ENCODE assay signal across 14 cellular contexts in the genomic region with DNA sequence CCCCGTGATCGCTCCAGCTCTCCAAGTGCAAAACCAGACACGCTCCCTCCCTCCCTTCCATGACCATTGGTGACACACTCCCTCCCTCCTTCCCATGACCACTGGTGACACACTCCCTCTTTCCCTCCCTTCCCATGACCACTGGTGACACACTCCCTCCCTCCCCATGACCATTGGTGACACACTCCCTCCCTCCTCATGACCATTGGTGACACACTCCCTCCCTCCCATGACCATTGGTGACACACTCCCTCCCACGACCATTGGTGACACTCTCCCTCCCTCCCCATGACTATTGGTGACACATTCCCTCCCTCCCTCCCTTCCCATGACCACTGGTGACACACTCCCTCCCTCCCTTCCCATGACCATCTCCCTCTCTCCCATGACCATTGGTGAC. TPM values are rescaled to one million over a fixed set of nuclear protein-coding genes. Genes with fewer than 3 reads are reported as not detected.
A peak's percentile ranks its signal among the peaks of the same experiment; 100 is the strongest.
DNase-seq lines count a peak whose midpoint lies in the region; ATAC-seq, FAIRE-seq and TF ChIP-seq lines count a peak whose summit lies in the region.
"Had no signal": no experiment of that assay in that cellular context is flagged by ENCODE, and none has a peak within 500 bp of the region (broad histone marks: within the 10 kb centered on the region; RNA-seq: fewer than 3 reads in every experiment).

No MANE protein-coding gene starts in this region.

- no peak overlapping the region for H3K4me3 Mint-ChIP-seq in activated CD4-positive, alpha-beta T cell treated with anti-CD3 and anti-CD28 coated beads for 36 hours
- H3K4me3 Mint-ChIP-seq in activated CD4-positive, alpha-beta T cell treated with anti-CD3 and anti-CD28 coated beads, Interleukin-2, amount 10 ng/mL, durations not matched to agents 24 days and 14 days = no peak overlapping the region
- H3K4me3 Mint-ChIP-seq: activated naive CD4-positive, alpha-beta T cell treated with anti-CD3 and anti-CD28 coated beads, Interleukin-2, amount 50 U/mL, for 24 hours; GM23338 had no signal

- peak; percentile 34 for DNase-seq in activated CD4-positive, alpha-beta T cell treated with anti-CD3 and anti-CD28 coated beads for 36 hours
- DNase-seq in activated CD4-positive, alpha-beta T cell treated with anti-CD3 and anti-CD28 coated beads, Interleukin-2, amount 10 ng/mL, durations not matched to agents 24 days and 14 days = no peak
- peak; percentile 35 for DNase-seq in NCI-H69 (lab: John Stamatoyannopoulos, UW)
- DNase-seq in fibroblast of lung (ENCODE audit: low read depth in 2 of 2) = peak; percentile 3 to 6
- peak; percentile 12 for DNase-seq in small intestine
- no peak for DNase-seq in stimulated activated CD4-positive, alpha-beta T cell treated with anti-CD3 and anti-CD28 coated beads, Interleukin-4, amount 100 ng/mL, for 1 hour
- no peak for DNase-seq in SKM-1 treated with dmso at 0.1 percent for 144 hours (lab: John Stamatoyannopoulos, UW; ENCODE audit: unreplicated experiment)
- DNase-seq: KBM-7, WERI-Rb-1 had no signal

- no peaks in the 10 kb centered on the region for H3K4me1 Mint-ChIP-seq in activated CD4-positive, alpha-beta T cell treated with anti-CD3 and anti-CD28 coated beads for 36 hours
- no peaks in the 10 kb centered on the region for H3K4me1 Mint-ChIP-seq in activated CD4-positive, alpha-beta T cell treated with anti-CD3 and anti-CD28 coated beads, Interleukin-2, amount 10 ng/mL, durations not matched to agents 24 days and 14 days
- H3K4me1 Mint-ChIP-seq: GM23338 had no signal

- intact Hi-C loops in activated CD4-positive, alpha-beta T cell treated with anti-CD3 and anti-CD28 coated beads for 36 hours (cut with DNase I, micrococcal nuclease) = no loop called here
- intact Hi-C loops in activated CD4-positive, alpha-beta T cell treated with anti-CD3 and anti-CD28 coated beads, Interleukin-2, amount 10 ng/mL, durations not matched to agents 24 days and 14 days (cut with micrococcal nuclease) = no loop called here

- no peaks in the 10 kb centered on the region for H3K79me2 ChIP-seq in fibroblast of lung (ENCODE audit: control insufficient read depth, insufficient read depth, low read length)

- no peak for FAIRE-seq in small intestine (lab: Jason Lieb, UNC)
- FAIRE-seq: A549, RCC 7860 had no signal

- no peaks in the 10 kb centered on the region for H3K36me3 ChIP-seq in fibroblast of lung (ENCODE audit: control insufficient read depth, insufficient read depth, low read length)
- H3K36me3 ChIP-seq in small intestine (ENCODE audit: control insufficient read depth in 2 of 2, insufficient read depth in 2 of 2, low read length in 2 of 2) = peaks cover 0 to 3% of the 10 kb centered on the region in 2 donors
- H3K36me3 ChIP-seq: WERI-Rb-1 had no signal

- H3K9me3 ChIP-seq in fibroblast of lung (ENCODE audit: control insufficient read depth, insufficient read depth, low read depth, low read length) = no peaks in the 10 kb centered on the region
- no peaks in the 10 kb centered on the region for H3K9me3 ChIP-seq in small intestine (ENCODE audit: control insufficient read depth, low read depth)
- H3K9me3 ChIP-seq: A549 had no signal

- ATAC-seq in activated CD4-positive, alpha-beta T cell treated with anti-CD3 and anti-CD28 coated beads for 36 hours = peak; percentile 78
- no peak for ATAC-seq in GM18909 (IDR thresholded peaks at IDR 0.05; ENCODE audit: poor library complexity, unreplicated experiment)
- ATAC-seq: GM23338 had no signal

- no peaks in the 10 kb centered on the region for H3K27me3 ChIP-seq in fibroblast of lung (ENCODE audit: control insufficient read depth, insufficient read depth, low read length)
- H3K27me3 ChIP-seq in small intestine (ENCODE audit: control insufficient read depth in 2 of 2, insufficient read depth in 2 of 2, low read length in 2 of 2) = no peaks in the 10 kb centered on the region

- no peak overlapping the region for H3K4me2 ChIP-seq in fibroblast of lung (ENCODE audit: extremely low read depth, insufficient read depth, low read length)
- H3K4me2 ChIP-seq: A549, GM23338 had no signal

- no peak overlapping the region for H2AFZ ChIP-seq in fibroblast of lung (ENCODE audit: low read length)
- H2AFZ ChIP-seq: GM23338 had no signal

- H4K20me1 ChIP-seq in fibroblast of lung (ENCODE audit: control insufficient read depth, extremely low read depth, insufficient read depth, low read length) = no peaks in the 10 kb centered on the region

- H3K27me3 Mint-ChIP-seq in activated CD4-positive, alpha-beta T cell treated with anti-CD3 and anti-CD28 coated beads for 36 hours = no peaks in the 10 kb centered on the region
- no peaks in the 10 kb centered on the region for H3K27me3 Mint-ChIP-seq in activated CD4-positive, alpha-beta T cell treated with anti-CD3 and anti-CD28 coated beads, Interleukin-2, amount 10 ng/mL, durations not matched to agents 24 days and 14 days
- H3K27me3 Mint-ChIP-seq: activated naive CD4-positive, alpha-beta T cell treated with anti-CD3 and anti-CD28 coated beads, Interleukin-2, amount 50 U/mL, for 24 hours had no signal

- H3K27ac Mint-ChIP-seq in activated CD4-positive, alpha-beta T cell treated with anti-CD3 and anti-CD28 coated beads for 36 hours = no peak overlapping the region
- H3K27ac Mint-ChIP-seq in activated CD4-positive, alpha-beta T cell treated with anti-CD3 and anti-CD28 coated beads, Interleukin-2, amount 10 ng/mL, durations not matched to agents 24 days and 14 days = no peak overlapping the region
- H3K27ac Mint-ChIP-seq: activated naive CD4-positive, alpha-beta T cell treated with anti-CD3 and anti-CD28 coated beads, Interleukin-2, amount 50 U/mL, for 24 hours; GM23338 had no signal

- H3K9me3 Mint-ChIP-seq in activated CD4-positive, alpha-beta T cell treated with anti-CD3 and anti-CD28 coated beads for 36 hours (ENCODE audit: low read depth) = no peaks in the 10 kb centered on the region
- no peaks in the 10 kb centered on the region for H3K9me3 Mint-ChIP-seq in activated CD4-positive, alpha-beta T cell treated with anti-CD3 and anti-CD28 coated beads, Interleukin-2, amount 10 ng/mL, durations not matched to agents 24 days and 14 days
- H3K9me3 Mint-ChIP-seq: activated naive CD4-positive, alpha-beta T cell treated with anti-CD3 and anti-CD28 coated beads, Interleukin-2, amount 50 U/mL, for 24 hours; GM23338 had no signal

- CTCF ChIA-PET in activated CD4-positive, alpha-beta T cell treated with anti-CD3 and anti-CD28 coated beads for 36 hours (lab: Charles Lee) = no interaction called here

- no peak overlapping the region for H3K4me3 ChIP-seq in fibroblast of lung (replicated peaks in 1 of 4; ENCODE audit: control extremely low read depth in 1 of 4, insufficient read depth in 1 of 4, low read depth in 3 of 4, low read length in 4 of 4)
- H3K4me3 ChIP-seq in small intestine (ENCODE audit: low read depth in 1 of 2, low read length in 2 of 2) = no peak overlapping the region
- H3K4me3 ChIP-seq: A549, GM23338 had no signal

- no peak overlapping the region for H3K9ac ChIP-seq in fibroblast of lung (ENCODE audit: insufficient read depth, low read length)

- H3K4me1 ChIP-seq in fibroblast of lung (ENCODE audit: control insufficient read depth, extremely low read depth, insufficient read depth, low read length) = no peaks in the 10 kb centered on the region
- no peaks in the 10 kb centered on the region for H3K4me1 ChIP-seq in small intestine (ENCODE audit: control insufficient read depth in 2 of 2, insufficient read depth in 1 of 2, low read depth in 1 of 2, low read length in 1 of 2)
- H3K4me1 ChIP-seq: A549 had no signal

- no peak overlapping the region for H3K27ac ChIP-seq in fibroblast of lung (ENCODE audit: insufficient read depth, low read length)
- H3K27ac ChIP-seq in small intestine (ENCODE audit: low read depth in 1 of 2, low read length in 1 of 2) = no peak overlapping the region
- H3K27ac ChIP-seq: A549, WERI-Rb-1 had no signal

- H3K36me3 Mint-ChIP-seq in activated CD4-positive, alpha-beta T cell treated with anti-CD3 and anti-CD28 coated beads for 36 hours (ENCODE audit: low read depth) = peaks cover under 1% of the 10 kb centered on the region
- H3K36me3 Mint-ChIP-seq in activated CD4-positive, alpha-beta T cell treated with anti-CD3 and anti-CD28 coated beads, Interleukin-2, amount 10 ng/mL, durations not matched to agents 24 days and 14 days (ENCODE audit: low read depth) = peaks cover 2% of the 10 kb centered on the region

- no peak for TF ChIP-seq CTCF in fibroblast of lung (conservative IDR thresholded peaks at IDR 0.05 in 1 of 2, IDR thresholded peaks at IDR 0.05 in 1 of 2; ENCODE audit: low read depth in 1 of 2, low read length in 2 of 2)

- POLR2A ChIA-PET in activated CD4-positive, alpha-beta T cell treated with anti-CD3 and anti-CD28 coated beads for 36 hours (lab: Charles Lee) = no interaction called here

- 74 to 92% (median 81%) methylated on average over 3 to 4 of the region's 4 CpGs for WGBS in small intestine, 3 donors

RNA-seq across cellular contexts. Expression of a gene that starts 56.3 kb away (rescaled TPM):
- total RNA-seq in activated CD4-positive, alpha-beta T cell treated with anti-CD3 and anti-CD28 coated beads for 36 hours = 10 to 100 TPM in 1 of 2 experiments, 1 to 10 TPM in 1; 9.5 to 12.2 TPM
- 10.4 and 11.9 TPM in 2 replicates for total RNA-seq in activated CD4-positive, alpha-beta T cell treated with anti-CD3 and anti-CD28 coated beads, Interleukin-2, amount 10 ng/mL, durations not matched to agents 24 days and 14 days
- total RNA-seq in fibroblast of lung = 10.0 and 12.6 TPM in 2 replicates
- polyA plus RNA-seq in fibroblast of lung (8.9 and 12.3 TPM in 2 replicates), small intestine (1 to 10 TPM; 8.2 to 9.4 (median 8.9) TPM)
- 10.1 and 12.4 TPM in 2 replicates for polyA plus RNA-seq in fibroblast of lung (2012)
- polyA minus RNA-seq in fibroblast of lung (ENCODE audit: low replicate concordance) = 53.1 and 54.5 TPM in 2 replicates

Comparison
In these comparisons a context has a peak if more than half of its experiments do, and no peak if none do; other contexts are left out.
1. DNase-seq: peak in activated CD4-positive, alpha-beta T cell treated with anti-CD3 and anti-CD28 coated beads for 36 hours (single experiment), NCI-H69 (single experiment), fibroblast of lung (2 of 2) and small intestine (single experiment); none in activated CD4-positive, alpha-beta T cell treated with anti-CD3 and anti-CD28 coated beads, Interleukin-2, amount 10 ng/mL, durations not matched to agents 24 days and 14 days (single experiment), stimulated activated CD4-positive, alpha-beta T cell treated with anti-CD3 and anti-CD28 coated beads, Interleukin-4, amount 100 ng/mL, for 1 hour (single experiment) and SKM-1 treated with dmso at 0.1 percent for 144 hours (single experiment).